1 cellular context compared by ENCODE assay signal in the genomic region with DNA sequence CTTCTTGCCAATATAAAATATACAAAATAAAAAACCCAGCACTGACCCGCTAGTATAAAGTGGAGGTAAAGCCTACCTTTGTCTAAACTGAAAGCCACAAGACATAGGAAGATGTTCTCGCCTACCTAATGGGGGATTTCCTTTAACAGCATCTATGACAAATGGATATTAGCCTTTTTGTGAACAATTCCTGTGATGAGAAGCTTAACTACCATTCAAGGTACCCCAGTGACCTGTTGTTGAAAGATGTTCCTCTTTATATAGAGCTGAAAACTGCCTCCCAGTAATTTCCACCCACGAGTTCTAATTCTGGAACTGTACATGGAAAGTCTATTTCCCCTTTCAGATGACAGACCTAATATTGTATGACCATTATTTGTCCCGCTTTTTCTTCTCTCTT.
TF ChIP-seq lines count a peak whose summit lies in the region.

No MANE protein-coding gene starts in this region.

TF ChIP-seq in GM12878, 131 proteins besides CTCF, POLR2A, EP300 and RAD21:
- TF ChIP-seq CREM (IDR thresholded peaks at IDR 0.05; ENCODE audit: low read depth), result no peak
- TF ChIP-seq NFYA (IDR thresholded peaks at IDR 0.05; ENCODE audit: borderline replicate concordance, low read depth, low read length), result no peak
- peak; percentile 2; the same call in 1 of the 2 replicates for TF ChIP-seq RAD51 (IDR thresholded peaks at IDR 0.05)
- TF ChIP-seq, protein P1, sequence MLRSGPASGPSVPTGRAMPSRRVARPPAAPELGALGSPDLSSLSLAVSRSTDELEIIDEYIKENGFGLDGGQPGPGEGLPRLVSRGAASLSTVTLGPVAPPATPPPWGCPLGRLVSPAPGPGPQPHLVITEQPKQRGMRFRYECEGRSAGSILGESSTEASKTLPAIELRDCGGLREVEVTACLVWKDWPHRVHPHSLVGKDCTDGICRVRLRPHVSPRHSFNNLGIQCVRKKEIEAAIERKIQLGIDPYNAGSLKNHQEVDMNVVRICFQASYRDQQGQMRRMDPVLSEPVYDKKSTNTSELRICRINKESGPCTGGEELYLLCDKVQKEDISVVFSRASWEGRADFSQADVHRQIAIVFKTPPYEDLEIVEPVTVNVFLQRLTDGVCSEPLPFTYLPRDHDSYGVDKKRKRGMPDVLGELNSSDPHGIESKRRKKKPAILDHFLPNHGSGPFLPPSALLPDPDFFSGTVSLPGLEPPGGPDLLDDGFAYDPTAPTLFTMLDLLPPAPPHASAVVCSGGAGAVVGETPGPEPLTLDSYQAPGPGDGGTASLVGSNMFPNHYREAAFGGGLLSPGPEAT (IDR thresholded peaks at IDR 0.05; ENCODE audit: low read depth), result peak; percentile 83; the same call in 1 of the 2 replicates
- no peak for TF ChIP-seq BRCA1 (IDR thresholded peaks at IDR 0.05; ENCODE audit: low read depth, low read length)
- peak; percentile 56 for TF ChIP-seq ATF7 (IDR thresholded peaks at IDR 0.05; ENCODE audit: low read depth)
- peak; percentile 50; the same call in 1 of the 2 replicates for TF ChIP-seq MTA2 (IDR thresholded peaks at IDR 0.05; ENCODE audit: low read depth)
- peak; percentile 10 for TF ChIP-seq MEF2B (IDR thresholded peaks at IDR 0.05; ENCODE audit: partially characterized antibody, poor library complexity, severe bottlenecking)
- TF ChIP-seq, protein P2, sequence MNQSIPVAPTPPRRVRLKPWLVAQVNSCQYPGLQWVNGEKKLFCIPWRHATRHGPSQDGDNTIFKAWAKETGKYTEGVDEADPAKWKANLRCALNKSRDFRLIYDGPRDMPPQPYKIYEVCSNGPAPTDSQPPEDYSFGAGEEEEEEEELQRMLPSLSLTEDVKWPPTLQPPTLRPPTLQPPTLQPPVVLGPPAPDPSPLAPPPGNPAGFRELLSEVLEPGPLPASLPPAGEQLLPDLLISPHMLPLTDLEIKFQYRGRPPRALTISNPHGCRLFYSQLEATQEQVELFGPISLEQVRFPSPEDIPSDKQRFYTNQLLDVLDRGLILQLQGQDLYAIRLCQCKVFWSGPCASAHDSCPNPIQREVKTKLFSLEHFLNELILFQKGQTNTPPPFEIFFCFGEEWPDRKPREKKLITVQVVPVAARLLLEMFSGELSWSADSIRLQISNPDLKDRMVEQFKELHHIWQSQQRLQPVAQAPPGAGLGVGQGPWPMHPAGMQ (IDR thresholded peaks at IDR 0.05; ENCODE audit: borderline replicate concordance), result no peak
- TF ChIP-seq NR2C1 (IDR thresholded peaks at IDR 0.05), result no peak
- peak; percentile 58 for TF ChIP-seq DPF2 (IDR thresholded peaks at IDR 0.05)
- TF ChIP-seq RUNX3 (IDR thresholded peaks at IDR 0.05; ENCODE audit: low read length), result peak; percentile 53; the same call in 1 of the 2 replicates
- TF ChIP-seq GATAD2B (conservative IDR thresholded peaks at IDR 0.05; ENCODE audit: low read depth), result peak; percentile 41; the same call in 1 of the 2 replicates
- TF ChIP-seq, protein P3, sequence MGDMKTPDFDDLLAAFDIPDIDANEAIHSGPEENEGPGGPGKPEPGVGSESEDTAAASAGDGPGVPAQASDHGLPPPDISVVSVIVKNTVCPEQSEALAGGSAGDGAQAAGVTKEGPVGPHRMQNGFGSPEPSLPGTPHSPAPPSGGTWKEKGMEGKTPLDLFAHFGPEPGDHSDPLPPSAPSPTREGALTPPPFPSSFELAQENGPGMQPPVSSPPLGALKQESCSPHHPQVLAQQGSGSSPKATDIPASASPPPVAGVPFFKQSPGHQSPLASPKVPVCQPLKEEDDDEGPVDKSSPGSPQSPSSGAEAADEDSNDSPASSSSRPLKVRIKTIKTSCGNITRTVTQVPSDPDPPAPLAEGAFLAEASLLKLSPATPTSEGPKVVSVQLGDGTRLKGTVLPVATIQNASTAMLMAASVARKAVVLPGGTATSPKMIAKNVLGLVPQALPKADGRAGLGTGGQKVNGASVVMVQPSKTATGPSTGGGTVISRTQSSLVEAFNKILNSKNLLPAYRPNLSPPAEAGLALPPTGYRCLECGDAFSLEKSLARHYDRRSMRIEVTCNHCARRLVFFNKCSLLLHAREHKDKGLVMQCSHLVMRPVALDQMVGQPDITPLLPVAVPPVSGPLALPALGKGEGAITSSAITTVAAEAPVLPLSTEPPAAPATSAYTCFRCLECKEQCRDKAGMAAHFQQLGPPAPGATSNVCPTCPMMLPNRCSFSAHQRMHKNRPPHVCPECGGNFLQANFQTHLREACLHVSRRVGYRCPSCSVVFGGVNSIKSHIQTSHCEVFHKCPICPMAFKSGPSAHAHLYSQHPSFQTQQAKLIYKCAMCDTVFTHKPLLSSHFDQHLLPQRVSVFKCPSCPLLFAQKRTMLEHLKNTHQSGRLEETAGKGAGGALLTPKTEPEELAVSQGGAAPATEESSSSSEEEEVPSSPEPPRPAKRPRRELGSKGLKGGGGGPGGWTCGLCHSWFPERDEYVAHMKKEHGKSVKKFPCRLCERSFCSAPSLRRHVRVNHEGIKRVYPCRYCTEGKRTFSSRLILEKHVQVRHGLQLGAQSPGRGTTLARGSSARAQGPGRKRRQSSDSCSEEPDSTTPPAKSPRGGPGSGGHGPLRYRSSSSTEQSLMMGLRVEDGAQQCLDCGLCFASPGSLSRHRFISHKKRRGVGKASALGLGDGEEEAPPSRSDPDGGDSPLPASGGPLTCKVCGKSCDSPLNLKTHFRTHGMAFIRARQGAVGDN (IDR thresholded peaks at IDR 0.05), result peak; percentile 27; the same call in 1 of the 2 replicates
- TF ChIP-seq NR2C2 (IDR thresholded peaks at IDR 0.05; ENCODE audit: borderline replicate concordance, control insufficient read depth, insufficient read length, low read depth), result no peak
- TF ChIP-seq, protein P4, sequence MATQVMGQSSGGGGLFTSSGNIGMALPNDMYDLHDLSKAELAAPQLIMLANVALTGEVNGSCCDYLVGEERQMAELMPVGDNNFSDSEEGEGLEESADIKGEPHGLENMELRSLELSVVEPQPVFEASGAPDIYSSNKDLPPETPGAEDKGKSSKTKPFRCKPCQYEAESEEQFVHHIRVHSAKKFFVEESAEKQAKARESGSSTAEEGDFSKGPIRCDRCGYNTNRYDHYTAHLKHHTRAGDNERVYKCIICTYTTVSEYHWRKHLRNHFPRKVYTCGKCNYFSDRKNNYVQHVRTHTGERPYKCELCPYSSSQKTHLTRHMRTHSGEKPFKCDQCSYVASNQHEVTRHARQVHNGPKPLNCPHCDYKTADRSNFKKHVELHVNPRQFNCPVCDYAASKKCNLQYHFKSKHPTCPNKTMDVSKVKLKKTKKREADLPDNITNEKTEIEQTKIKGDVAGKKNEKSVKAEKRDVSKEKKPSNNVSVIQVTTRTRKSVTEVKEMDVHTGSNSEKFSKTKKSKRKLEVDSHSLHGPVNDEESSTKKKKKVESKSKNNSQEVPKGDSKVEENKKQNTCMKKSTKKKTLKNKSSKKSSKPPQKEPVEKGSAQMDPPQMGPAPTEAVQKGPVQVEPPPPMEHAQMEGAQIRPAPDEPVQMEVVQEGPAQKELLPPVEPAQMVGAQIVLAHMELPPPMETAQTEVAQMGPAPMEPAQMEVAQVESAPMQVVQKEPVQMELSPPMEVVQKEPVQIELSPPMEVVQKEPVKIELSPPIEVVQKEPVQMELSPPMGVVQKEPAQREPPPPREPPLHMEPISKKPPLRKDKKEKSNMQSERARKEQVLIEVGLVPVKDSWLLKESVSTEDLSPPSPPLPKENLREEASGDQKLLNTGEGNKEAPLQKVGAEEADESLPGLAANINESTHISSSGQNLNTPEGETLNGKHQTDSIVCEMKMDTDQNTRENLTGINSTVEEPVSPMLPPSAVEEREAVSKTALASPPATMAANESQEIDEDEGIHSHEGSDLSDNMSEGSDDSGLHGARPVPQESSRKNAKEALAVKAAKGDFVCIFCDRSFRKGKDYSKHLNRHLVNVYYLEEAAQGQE (IDR thresholded peaks at IDR 0.05; ENCODE audit: low read depth, low read length), result no peak
- TF ChIP-seq FOS (IDR thresholded peaks at IDR 0.05; ENCODE audit: borderline replicate concordance, extremely low read depth, insufficient read length), result no peak
- TF ChIP-seq ZBED1 (IDR thresholded peaks at IDR 0.05; ENCODE audit: borderline replicate concordance), result no peak
- TF ChIP-seq CREB1 (IDR thresholded peaks at IDR 0.05; ENCODE audit: low read depth), result no peak
- 0 out of 2 replicates have a peak, but pooled peaks have one; percentile 48 for TF ChIP-seq ZNF217 (IDR thresholded peaks at IDR 0.05)
- peak; percentile 70 to 71; a peak in 3 of 4 replicates for TF ChIP-seq IKZF2 (IDR thresholded peaks at IDR 0.05)
- peak; percentile 76 for TF ChIP-seq IKZF1 (conservative IDR thresholded peaks at IDR 0.05)
- no peak for TF ChIP-seq CBX5 (IDR thresholded peaks at IDR 0.05; ENCODE audit: low read depth)
- TF ChIP-seq STAT3 (IDR thresholded peaks at IDR 0.05; ENCODE audit: low read depth, low read length), result no peak
- TF ChIP-seq RELA (IDR thresholded peaks at IDR 0.05; ENCODE audit: borderline replicate concordance, partially characterized antibody), result peak; percentile 52
- TF ChIP-seq, protein P5, sequence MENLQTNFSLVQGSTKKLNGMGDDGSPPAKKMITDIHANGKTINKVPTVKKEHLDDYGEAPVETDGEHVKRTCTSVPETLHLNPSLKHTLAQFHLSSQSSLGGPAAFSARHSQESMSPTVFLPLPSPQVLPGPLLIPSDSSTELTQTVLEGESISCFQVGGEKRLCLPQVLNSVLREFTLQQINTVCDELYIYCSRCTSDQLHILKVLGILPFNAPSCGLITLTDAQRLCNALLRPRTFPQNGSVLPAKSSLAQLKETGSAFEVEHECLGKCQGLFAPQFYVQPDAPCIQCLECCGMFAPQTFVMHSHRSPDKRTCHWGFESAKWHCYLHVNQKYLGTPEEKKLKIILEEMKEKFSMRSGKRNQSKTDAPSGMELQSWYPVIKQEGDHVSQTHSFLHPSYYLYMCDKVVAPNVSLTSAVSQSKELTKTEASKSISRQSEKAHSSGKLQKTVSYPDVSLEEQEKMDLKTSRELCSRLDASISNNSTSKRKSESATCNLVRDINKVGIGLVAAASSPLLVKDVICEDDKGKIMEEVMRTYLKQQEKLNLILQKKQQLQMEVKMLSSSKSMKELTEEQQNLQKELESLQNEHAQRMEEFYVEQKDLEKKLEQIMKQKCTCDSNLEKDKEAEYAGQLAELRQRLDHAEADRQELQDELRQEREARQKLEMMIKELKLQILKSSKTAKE (IDR thresholded peaks at IDR 0.05; ENCODE audit: low read depth, poor library complexity, severe bottlenecking), result peak; percentile 14
- TF ChIP-seq KLF5 (IDR thresholded peaks at IDR 0.05; ENCODE audit: partially characterized antibody), result no peak
- no peak for TF ChIP-seq NFXL1 (IDR thresholded peaks at IDR 0.05; ENCODE audit: borderline replicate concordance)
